ENCODE assay signal across 8 cellular contexts in genomic region chr20:33209789-33210188, GRCh38. TPM values are rescaled to one million over a fixed set of nuclear protein-coding genes. Genes with fewer than 3 reads are reported as not detected.
DNase-seq lines count a peak whose midpoint lies in the region; ATAC-seq and TF ChIP-seq lines count a peak whose summit lies in the region.

No MANE protein-coding gene starts in this region.

- H3K9ac ChIP-seq in neural cell (ENCODE audit: low read length), result no peak overlapping the region

- no peak for TF ChIP-seq RAD21 in neural cell (conservative IDR thresholded peaks at IDR 0.05)

- H3K9me3 Mint-ChIP-seq in CD8-positive, alpha-beta T cell, result peaks cover 3% of the 10 kb centered on the region
- H3K9me3 Mint-ChIP-seq in activated CD4-positive, alpha-beta memory T cell treated with anti-CD3 and anti-CD28 coated beads for 36 hours, result no peaks in the 10 kb centered on the region

- CTCF ChIA-PET in CD8-positive, alpha-beta T cell (lab: Charles Lee), result no interaction called here
- CTCF ChIA-PET in activated CD4-positive, alpha-beta memory T cell treated with anti-CD3 and anti-CD28 coated beads for 36 hours (lab: Charles Lee), result interaction anchor here (0.7 kb wide), 1 partner anchor 308 kb away, joined by 3 read pairs; no protein-coding TSS in a partner anchor

- no peak for TF ChIP-seq EP300 in neural cell (conservative IDR thresholded peaks at IDR 0.05; ENCODE audit: poor library complexity, severe bottlenecking)

- H3K4me2 ChIP-seq in neural cell (ENCODE audit: low read length), result no peak overlapping the region

- peaks cover 4% of the 10 kb centered on the region for H3K4me1 Mint-ChIP-seq in CD8-positive, alpha-beta T cell (ENCODE audit: low read depth)
- no peaks in the 10 kb centered on the region for H3K4me1 Mint-ChIP-seq in activated CD4-positive, alpha-beta memory T cell treated with anti-CD3 and anti-CD28 coated beads for 36 hours (ENCODE audit: low read depth)

- no peak for ATAC-seq in CD8-positive, alpha-beta T cell
- ATAC-seq in GM21717 (IDR thresholded peaks at IDR 0.05; ENCODE audit: unreplicated experiment) (no peak), GM18502 (IDR thresholded peaks at IDR 0.05; ENCODE audit: poor library complexity, unreplicated experiment) (no peak)

- H3K9me3 ChIP-seq in CD8-positive, alpha-beta T cell (ENCODE audit: low read length), result no peaks in the 10 kb centered on the region
- no peaks in the 10 kb centered on the region for H3K9me3 ChIP-seq in neural cell (ENCODE audit: low read length)

- H3K27me3 ChIP-seq in CD8-positive, alpha-beta T cell (ENCODE audit: insufficient read depth, low read length), result peaks cover 10% of the 10 kb centered on the region
- peaks cover 16% of the 10 kb centered on the region for H3K27me3 ChIP-seq in neural cell (ENCODE audit: insufficient read depth, low read depth, low read length)

- no peaks in the 10 kb centered on the region for H3K36me3 ChIP-seq in CD8-positive, alpha-beta T cell (ENCODE audit: insufficient read depth, low read length)
- no peaks in the 10 kb centered on the region for H3K36me3 ChIP-seq in neural cell (ENCODE audit: insufficient read depth, low read length)

- H3K27ac Mint-ChIP-seq in CD8-positive, alpha-beta T cell, result no peak overlapping the region
- no peak overlapping the region for H3K27ac Mint-ChIP-seq in activated CD4-positive, alpha-beta memory T cell treated with anti-CD3 and anti-CD28 coated beads for 36 hours

- H3K79me2 ChIP-seq in neural cell (replicated peaks; ENCODE audit: insufficient read depth, low read length), result no peaks in the 10 kb centered on the region

- TF ChIP-seq CTCF in CD8-positive, alpha-beta T cell (IDR thresholded peaks at IDR 0.05), result no peak
- no peak for TF ChIP-seq CTCF in neural cell (IDR thresholded peaks at IDR 0.05; ENCODE audit: poor library complexity, severe bottlenecking)

- no peak for TF ChIP-seq POLR2A in erythroblast (IDR thresholded peaks at IDR 0.05; ENCODE audit: low read length)

- POLR2A ChIA-PET in CD8-positive, alpha-beta T cell (lab: Charles Lee), result no interaction called here
- POLR2A ChIA-PET in activated CD4-positive, alpha-beta memory T cell treated with anti-CD3 and anti-CD28 coated beads for 36 hours (lab: Charles Lee), result no interaction called here

- no peaks in the 10 kb centered on the region for H3K4me1 ChIP-seq in CD8-positive, alpha-beta T cell (ENCODE audit: insufficient read depth, low read length)

- H4K20me1 ChIP-seq in neural cell (ENCODE audit: insufficient read depth), result no peaks in the 10 kb centered on the region

- no peak overlapping the region for H3K27ac ChIP-seq in CD8-positive, alpha-beta T cell (ENCODE audit: low read depth, low read length)
- no peak overlapping the region for H3K27ac ChIP-seq in neural cell (ENCODE audit: low read length)

- no peak overlapping the region for H2AFZ ChIP-seq in neural cell (ENCODE audit: low read depth, low read length)

- no peaks in the 10 kb centered on the region for H3K36me3 Mint-ChIP-seq in CD8-positive, alpha-beta T cell
- no peaks in the 10 kb centered on the region for H3K36me3 Mint-ChIP-seq in activated CD4-positive, alpha-beta memory T cell treated with anti-CD3 and anti-CD28 coated beads for 36 hours

- no peaks in the 10 kb centered on the region for H3K9me2 ChIP-seq in neural cell (ENCODE audit: insufficient read depth, low read length)

- no peaks in the 10 kb centered on the region for H3F3A ChIP-seq in neural cell (ENCODE audit: insufficient read depth, low read length, poor library complexity, severe bottlenecking)

- intact Hi-C loops in CD8-positive, alpha-beta T cell (cut with DNase I, micrococcal nuclease), result no loop called here
- intact Hi-C loops in activated CD4-positive, alpha-beta memory T cell treated with anti-CD3 and anti-CD28 coated beads for 36 hours (cut with micrococcal nuclease), result no loop called here

- H3K27me3 Mint-ChIP-seq in CD8-positive, alpha-beta T cell (ENCODE audit: low read depth), result peaks cover 42% of the 10 kb centered on the region
- peaks cover 42% of the 10 kb centered on the region for H3K27me3 Mint-ChIP-seq in activated CD4-positive, alpha-beta memory T cell treated with anti-CD3 and anti-CD28 coated beads for 36 hours

- H3K4me3 ChIP-seq in CD8-positive, alpha-beta T cell (ENCODE audit: low read depth, low read length), result no peak overlapping the region
- no peak overlapping the region for H3K4me3 ChIP-seq in neural cell (ENCODE audit: low read length)

- no peak overlapping the region for H3K4me3 Mint-ChIP-seq in CD8-positive, alpha-beta T cell
- H3K4me3 Mint-ChIP-seq in activated CD4-positive, alpha-beta memory T cell treated with anti-CD3 and anti-CD28 coated beads for 36 hours, result no peak overlapping the region

- DNase-seq in CD8-positive, alpha-beta T cell, result peak in 4 of 7 experiments; percentile 6 to 38 (median 18)
- DNase-seq in Kasumi-1 (lab: John Stamatoyannopoulos, UW), result peak; percentile 30 to 56
- peak; percentile 58 for DNase-seq in activated CD4-positive, alpha-beta memory T cell treated with anti-CD3 and anti-CD28 coated beads for 36 hours
- DNase-seq in erythroblast (lab: John Stamatoyannopoulos, UW), result peak; percentile 46 to 61
- no peak for DNase-seq in NCI-H774 (lab: John Stamatoyannopoulos, UW)

TF ChIP-seq in neural cell, 6 proteins besides CTCF, POLR2A, EP300 and RAD21:
- no peak for TF ChIP-seq POLR2AphosphoS5 (IDR thresholded peaks at IDR 0.05)
- TF ChIP-seq REST (IDR thresholded peaks at IDR 0.05; ENCODE audit: borderline replicate concordance), result peak; percentile 87
TF ChIP-seq in neural cell: peak in this region for 1.

RNA-seq across cellular contexts. Expression of gene BPIFA3, which starts 7.4 kb away (rescaled TPM):
- total RNA-seq in CD8-positive, alpha-beta T cell, result not detected
- not detected for total RNA-seq in activated CD4-positive, alpha-beta memory T cell treated with anti-CD3 and anti-CD28 coated beads for 36 hours
- polyA plus RNA-seq in neural cell, result not detected in 2 replicates
- polyA minus RNA-seq in neural cell, result not detected in 2 replicates

RNA-seq across cellular contexts. Expression of gene BPIFA1, which starts 26.0 kb away (rescaled TPM):
- total RNA-seq in CD8-positive, alpha-beta T cell, result not detected
- total RNA-seq in activated CD4-positive, alpha-beta memory T cell treated with anti-CD3 and anti-CD28 coated beads for 36 hours, result not detected
- polyA plus RNA-seq in neural cell, result not detected in 2 replicates
- polyA minus RNA-seq in neural cell, result not detected in 2 replicates

RNA-seq across cellular contexts. Expression of gene BPIFA2, which starts 41.8 kb away (rescaled TPM):
- not detected for total RNA-seq in CD8-positive, alpha-beta T cell
- total RNA-seq in activated CD4-positive, alpha-beta memory T cell treated with anti-CD3 and anti-CD28 coated beads for 36 hours, result not detected
- polyA plus RNA-seq in neural cell, result not detected in 2 replicates
- polyA minus RNA-seq in neural cell, result not detected in 2 replicates
